In the genomic region with DNA sequence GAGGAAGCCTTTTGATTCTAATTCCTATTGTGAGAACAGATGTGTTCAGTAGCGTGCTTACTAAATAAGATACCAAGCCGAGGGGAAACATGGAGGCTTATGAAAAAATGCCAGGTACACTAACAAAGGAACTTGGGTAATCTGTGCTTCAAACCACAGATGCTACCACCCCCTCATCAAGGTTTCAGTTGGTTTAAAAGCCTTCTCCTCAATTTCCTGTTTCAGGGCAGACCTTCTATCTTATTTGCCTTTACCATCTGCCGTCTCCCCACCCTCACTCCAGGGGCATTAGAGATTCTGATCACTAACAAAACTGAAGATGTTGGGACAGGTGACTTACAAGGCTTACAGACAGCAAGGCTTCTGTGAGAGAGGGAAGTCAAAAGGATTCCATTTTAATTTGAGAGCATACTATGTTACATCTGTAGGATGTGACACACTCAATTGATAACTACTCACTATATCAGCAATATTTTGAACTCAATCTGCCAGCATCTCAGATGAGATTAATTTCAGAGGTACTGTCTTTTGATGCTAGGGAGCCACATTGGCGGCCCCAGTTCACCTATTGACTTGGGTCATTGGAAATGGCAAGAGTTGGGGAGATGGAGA, we compare ENCODE assay signal across 8 cellular contexts.
A peak's percentile ranks its signal among the peaks of the same experiment; 100 is the strongest.
DNase-seq lines count a peak whose midpoint lies in the region; ATAC-seq and TF ChIP-seq lines count a peak whose summit lies in the region.
"Had no signal": no experiment of that assay in that cellular context is flagged by ENCODE, and none has a peak within 500 bp of the region (broad histone marks: within the 10 kb centered on the region; RNA-seq: fewer than 3 reads in every experiment).

No MANE protein-coding gene starts in this region.

- no peaks in the 10 kb centered on the region for H3K9me3 ChIP-seq in esophagus muscularis mucosa
- H3K9me3 ChIP-seq in heart left ventricle: peaks cover 0 to 4% (median 0%) of the 10 kb centered on the region in 12 donors
- peaks cover 0 to 4% of the 10 kb centered on the region in 2 donors for H3K9me3 ChIP-seq in ascending aorta

- TF ChIP-seq POLR2A in esophagus muscularis mucosa (IDR thresholded peaks at IDR 0.05; ENCODE audit: low read depth): no peak
- TF ChIP-seq POLR2A in heart left ventricle (IDR thresholded peaks at IDR 0.05): no peak

- H3K27me3 ChIP-seq in esophagus muscularis mucosa (no peaks in the 10 kb centered on the region), heart left ventricle (no peaks in the 10 kb centered on the region), ascending aorta (no peaks in the 10 kb centered on the region)

- no peak for TF ChIP-seq EP300 in esophagus muscularis mucosa (IDR thresholded peaks at IDR 0.05)

- H3K4me1 ChIP-seq in esophagus muscularis mucosa: no peaks in the 10 kb centered on the region
- H3K4me1 ChIP-seq in heart left ventricle: no peaks in the 10 kb centered on the region
- H3K4me1 ChIP-seq in ascending aorta: peaks cover 0 to 8% of the 10 kb centered on the region in 2 donors

- ATAC-seq in GM18868 (IDR thresholded peaks at IDR 0.05; ENCODE audit: unreplicated experiment) (peak; percentile 79), GM21576 (IDR thresholded peaks at IDR 0.05; ENCODE audit: unreplicated experiment) (peak; percentile 82), HG03520 (IDR thresholded peaks at IDR 0.05; ENCODE audit: unreplicated experiment) (peak; percentile 62), heart left ventricle (no peak)

- H3K36me3 ChIP-seq in esophagus muscularis mucosa (no peaks in the 10 kb centered on the region), heart left ventricle (no peaks in the 10 kb centered on the region), ascending aorta (no peaks in the 10 kb centered on the region)

- intact Hi-C loops in esophagus muscularis mucosa (cut with DNase I) (no loop called here), heart left ventricle (cut with DNase I) (no loop called here), ascending aorta (cut with DNase I) (no loop called here)

- H3K27ac ChIP-seq in esophagus muscularis mucosa (replicated peaks in 1 of 4): no peak overlapping the region
- H3K27ac ChIP-seq in heart left ventricle: no peak overlapping the region
- H3K27ac ChIP-seq in ascending aorta: no peak overlapping the region

- TF ChIP-seq CTCF in esophagus muscularis mucosa (IDR thresholded peaks at IDR 0.05): no peak
- TF ChIP-seq CTCF in heart left ventricle (IDR thresholded peaks at IDR 0.05): no peak
- TF ChIP-seq CTCF in ascending aorta (IDR thresholded peaks at IDR 0.05): no peak

- 64% methylated on average over 4 of the region's 4 CpGs for WGBS in esophagus muscularis mucosa
- 69 to 79% (median 76%) methylated on average over 4 of the region's 4 CpGs for WGBS in heart left ventricle, 4 donors

- DNase-seq in esophagus muscularis mucosa (ENCODE audit: extremely low spot score): peak; percentile 26
- no peak for DNase-seq in heart left ventricle
- DNase-seq in ascending aorta (ENCODE audit: low spot score in 2 of 2): no peak
- no peak for DNase-seq in stimulated activated CD8-positive, alpha-beta memory T cell treated with anti-CD3 and anti-CD28 coated beads, Interleukin-4, amount 100 ng/mL, for 48 hours
- DNase-seq: NCI-H2029 had no signal

- no peak overlapping the region for H3K4me3 ChIP-seq in esophagus muscularis mucosa
- no peak overlapping the region for H3K4me3 ChIP-seq in heart left ventricle
- no peak overlapping the region for H3K4me3 ChIP-seq in ascending aorta

Comparison
In these comparisons a context has a peak if more than half of its experiments do, and no peak if none do; other contexts are left out.
1. ATAC-seq: peak in GM18868 (single experiment), GM21576 (single experiment) and HG03520 (single experiment); none in heart left ventricle (0 of 4).